Comparison of ENCODE assay signal across 8 cellular contexts in genomic region chrX:47523713-47524166, GRCh38. TPM values are rescaled to one million over a fixed set of nuclear protein-coding genes. Genes with fewer than 3 reads are reported as not detected.
DNase-seq lines count a peak whose midpoint lies in the region; ATAC-seq and TF ChIP-seq lines count a peak whose summit lies in the region.

No MANE protein-coding gene starts in this region.

- H3K4me1 Mint-ChIP-seq in neural progenitor cell, result no peaks in the 10 kb centered on the region

- H3K4me2 ChIP-seq in Loucy (ENCODE audit: low read depth, low read length, poor library complexity, severe bottlenecking) (peak overlapping the region; percentile 85), neural progenitor cell (peak overlapping the region; percentile 78)

- H3K9me3 ChIP-seq in ES-I3 (ENCODE audit: control insufficient read depth, insufficient read depth, low read length) (no peaks in the 10 kb centered on the region), Loucy (ENCODE audit: insufficient read depth, low read depth, low read length) (no peaks in the 10 kb centered on the region), endocrine pancreas (ENCODE audit: control insufficient read depth, low read length) (no peaks in the 10 kb centered on the region), neural progenitor cell (ENCODE audit: low read depth) (no peaks in the 10 kb centered on the region)

- H3K27ac Mint-ChIP-seq in neural progenitor cell, result no peak overlapping the region

- in situ Hi-C loops in GM13977 (cut with MboI; ENCODE audit: low pct_unique_long_range_greater_than_20kb, low sequenced_read_pairs, unreplicated experiment), result loop anchor here (25.0 kb wide), 1 partner anchor 336 kb away; the partner anchor contains the start of gene UBA1

- H3K36me3 Mint-ChIP-seq in neural progenitor cell, result no peaks in the 10 kb centered on the region

- H3F3A ChIP-seq in Loucy (ENCODE audit: low read depth), result no peaks in the 10 kb centered on the region
- no peaks in the 10 kb centered on the region for H3F3A ChIP-seq in neural progenitor cell (ENCODE audit: low read depth)

- no peak for TF ChIP-seq CTCF in Loucy (conservative IDR thresholded peaks at IDR 0.05; ENCODE audit: low read length)
- TF ChIP-seq CTCF in neural progenitor cell (IDR thresholded peaks at IDR 0.05), result no peak
- TF ChIP-seq CTCF in GM13977 (IDR thresholded peaks at IDR 0.05; ENCODE audit: extremely low read depth, insufficient read depth, missing control alignments), result no peak

- H3K9ac ChIP-seq in ES-I3 (ENCODE audit: low read depth, low read length), result peak overlapping the region; percentile 51
- peak overlapping the region; percentile 76 for H3K9ac ChIP-seq in Loucy (ENCODE audit: low read depth, low read length, poor library complexity, severe bottlenecking)
- H3K9ac ChIP-seq in endocrine pancreas (ENCODE audit: control insufficient read depth, insufficient read depth, low read length), result peak overlapping the region; percentile 51
- no peak overlapping the region for H3K9ac ChIP-seq in neural progenitor cell

- H3K79me2 ChIP-seq in Loucy (ENCODE audit: insufficient read depth, low read length) (no peaks in the 10 kb centered on the region), neural progenitor cell (ENCODE audit: low read depth) (no peaks in the 10 kb centered on the region)

- DNase-seq in neural progenitor cell (ENCODE audit: low spot score) (no peak), HUDEP-2 (lab: John Stamatoyannopoulos, UW; ENCODE audit: unreplicated experiment in 76 of 76) (no peak), GM13977 (ENCODE audit: low spot score) (no peak)

- H3K4me3 Mint-ChIP-seq in neural progenitor cell, result peak overlapping the region; percentile 80

- ATAC-seq in HG03520 (IDR thresholded peaks at IDR 0.05; ENCODE audit: unreplicated experiment) (no peak), HG02884 (IDR thresholded peaks at IDR 0.05; ENCODE audit: unreplicated experiment) (no peak)

- no peak overlapping the region for H3K27ac ChIP-seq in neural progenitor cell

- peak overlapping the region; percentile 75 for H3K4me3 ChIP-seq in Loucy (ENCODE audit: low read length, poor library complexity, severe bottlenecking)
- no peak overlapping the region for H3K4me3 ChIP-seq in endocrine pancreas (ENCODE audit: control insufficient read depth, insufficient read depth, low read length)
- peak overlapping the region; percentile 56 for H3K4me3 ChIP-seq in neural progenitor cell

- H3K27me3 Mint-ChIP-seq in neural progenitor cell (ENCODE audit: insufficient read depth, low read depth), result peaks cover 2% of the 10 kb centered on the region

- no peaks in the 10 kb centered on the region for H3K9me2 ChIP-seq in Loucy (replicated peaks; ENCODE audit: low read depth, low read length)

- peak overlapping the region; percentile 93 for H2AFZ ChIP-seq in Loucy (ENCODE audit: low read length)
- peak overlapping the region; percentile 87 for H2AFZ ChIP-seq in neural progenitor cell (replicated peaks)

- H3K4me1 ChIP-seq in ES-I3 (ENCODE audit: insufficient read depth, low read length) (no peaks in the 10 kb centered on the region), Loucy (ENCODE audit: insufficient read depth, low read length, poor library complexity, severe bottlenecking) (peaks cover 3% of the 10 kb centered on the region), endocrine pancreas (ENCODE audit: control insufficient read depth, insufficient read depth, low read length) (no peaks in the 10 kb centered on the region), neural progenitor cell (no peaks in the 10 kb centered on the region)

- H3K36me3 ChIP-seq in ES-I3 (ENCODE audit: insufficient read depth, low read length), result no peaks in the 10 kb centered on the region
- no peaks in the 10 kb centered on the region for H3K36me3 ChIP-seq in Loucy (ENCODE audit: insufficient read depth, low read length)
- no peaks in the 10 kb centered on the region for H3K36me3 ChIP-seq in endocrine pancreas (ENCODE audit: control insufficient read depth, insufficient read depth, low read length)
- no peaks in the 10 kb centered on the region for H3K36me3 ChIP-seq in neural progenitor cell

- H4K20me1 ChIP-seq in Loucy (ENCODE audit: insufficient read depth, low read length, poor library complexity, severe bottlenecking), result no peaks in the 10 kb centered on the region
- H4K20me1 ChIP-seq in neural progenitor cell (ENCODE audit: low read depth), result no peaks in the 10 kb centered on the region

- H3K9me3 Mint-ChIP-seq in neural progenitor cell, result peaks cover 22% of the 10 kb centered on the region

- H3K27me3 ChIP-seq in Loucy (ENCODE audit: insufficient read depth, low read length, poor library complexity, severe bottlenecking) (no peaks in the 10 kb centered on the region), endocrine pancreas (ENCODE audit: control insufficient read depth, insufficient read depth, low read length) (no peaks in the 10 kb centered on the region), neural progenitor cell (peaks cover 19% of the 10 kb centered on the region)

RNA-seq across cellular contexts. Expression of gene ARAF, which starts 37.3 kb away (rescaled TPM):
- total RNA-seq in neural progenitor cell (ENCODE audit: low replicate concordance), result 17.4 and 31.3 TPM in 2 replicates

RNA-seq across cellular contexts. Expression of gene ZNF41, which starts 40.7 kb away (rescaled TPM):
- 5.1 and 6.5 TPM in 2 replicates for total RNA-seq in neural progenitor cell (ENCODE audit: low replicate concordance)

RNA-seq across cellular contexts. Expression of gene TIMP1, which starts 58.5 kb away (rescaled TPM):
- 21.6 and 40.5 TPM in 2 replicates for total RNA-seq in neural progenitor cell (ENCODE audit: low replicate concordance)
